19 cellular contexts compared by ENCODE assay signal in genomic region chrX:147853701-147854100, GRCh38.
"Had no signal": no experiment of that assay in that cellular context is flagged by ENCODE, and none has a peak within 500 bp of the region (broad histone marks: within the 10 kb centered on the region; RNA-seq: fewer than 3 reads in every experiment).

No MANE protein-coding gene starts in this region.

- H3K27ac Mint-ChIP-seq: dendritic cell treated with granulocyte-macrophage colony-stimulating factor and Interleukin-4, amounts not matched to agents 40 ng/mL and 50 ng/mL, for 4 days; effector memory CD8-positive, alpha-beta T cell; natural killer cell; stimulated activated naive B cell treated with anti-CD40 and anti-IgM and Interleukin-4, amounts not matched to agents 10 μg/mL and 1 μg/mL and 100 μg/mL, for 72 hours had no signal

- H3K27ac ChIP-seq: heart left ventricle, right atrium auricular region, sigmoid colon, skin epidermis, stomach, thoracic aorta had no signal

- H3K4me3 ChIP-seq: heart left ventricle, right atrium auricular region, sigmoid colon, skin epidermis, stomach, thoracic aorta had no signal

- H3K36me3 ChIP-seq: heart left ventricle, right atrium auricular region, sigmoid colon, stomach, thoracic aorta had no signal

- H3K4me3 Mint-ChIP-seq: dendritic cell treated with granulocyte-macrophage colony-stimulating factor and Interleukin-4, amounts not matched to agents 40 ng/mL and 50 ng/mL, for 4 days; effector memory CD8-positive, alpha-beta T cell; natural killer cell; neural crest cell; stimulated activated naive B cell treated with anti-CD40 and anti-IgM and Interleukin-4, amounts not matched to agents 10 μg/mL and 1 μg/mL and 100 μg/mL, for 72 hours had no signal

- H3K4me1 ChIP-seq: heart left ventricle, right atrium auricular region, sigmoid colon, stomach had no signal

- ATAC-seq: effector memory CD8-positive, alpha-beta T cell; heart left ventricle; natural killer cell; stimulated activated naive B cell treated with anti-CD40 and anti-IgM and Interleukin-4, amounts not matched to agents 10 μg/mL and 1 μg/mL and 100 μg/mL, for 72 hours had no signal

- H3K9me3 ChIP-seq: heart left ventricle, right atrium auricular region, sigmoid colon, thoracic aorta had no signal

- H3K4me1 Mint-ChIP-seq: neural crest cell; stimulated activated naive B cell treated with anti-CD40 and anti-IgM and Interleukin-4, amounts not matched to agents 10 μg/mL and 1 μg/mL and 100 μg/mL, for 72 hours had no signal

- DNase-seq: effector memory CD8-positive, alpha-beta T cell; erythroblast; foreskin melanocyte; heart left ventricle; hippocampal formation; kidney glomerular epithelial cell; natural killer cell; sigmoid colon; stimulated activated CD4-positive, alpha-beta T cell treated with anti-CD3 and anti-CD28 coated beads, Interleukin-2, amount 100 ng/mL, for 24 hours; stimulated activated CD4-positive, alpha-beta T cell treated with anti-CD3 and anti-CD28 coated beads, Interleukin-4, amount 100 ng/mL, for 4 hours; stimulated activated naive B cell treated with anti-CD40 and anti-IgM and Interleukin-4, amounts not matched to agents 10 μg/mL and 1 μg/mL and 100 μg/mL, for 72 hours; stomach; substantia nigra; trophoblast cell had no signal

- H3K9me3 Mint-ChIP-seq: dendritic cell treated with granulocyte-macrophage colony-stimulating factor and Interleukin-4, amounts not matched to agents 40 ng/mL and 50 ng/mL, for 4 days; effector memory CD8-positive, alpha-beta T cell; natural killer cell; stimulated activated naive B cell treated with anti-CD40 and anti-IgM and Interleukin-4, amounts not matched to agents 10 μg/mL and 1 μg/mL and 100 μg/mL, for 72 hours had no signal

- H3K27me3 Mint-ChIP-seq: effector memory CD8-positive, alpha-beta T cell; stimulated activated naive B cell treated with anti-CD40 and anti-IgM and Interleukin-4, amounts not matched to agents 10 μg/mL and 1 μg/mL and 100 μg/mL, for 72 hours had no signal

- H3K27me3 ChIP-seq: heart left ventricle, right atrium auricular region, sigmoid colon, stomach had no signal

- H3K36me3 Mint-ChIP-seq: natural killer cell; stimulated activated naive B cell treated with anti-CD40 and anti-IgM and Interleukin-4, amounts not matched to agents 10 μg/mL and 1 μg/mL and 100 μg/mL, for 72 hours had no signal
